In genomic region chr20:47406849-47407682, GRCh38 we compare ENCODE assay signal across 15 cellular contexts.
"Had no signal": no experiment of that assay in that cellular context is flagged by ENCODE, and none has a peak within 500 bp of the region (broad histone marks: within the 10 kb centered on the region; RNA-seq: fewer than 3 reads in every experiment).

No MANE protein-coding gene starts in this region.

- H3K4me1 Mint-ChIP-seq: brain, neural crest cell had no signal

- H3K27me3 Mint-ChIP-seq: dendritic cell treated with granulocyte-macrophage colony-stimulating factor and Interleukin-4, amounts not matched to agents 40 ng/mL and 50 ng/mL, for 4 days; effector memory CD8-positive, alpha-beta T cell; type B pancreatic cell had no signal

- H3K27ac ChIP-seq: epithelial cell of prostate had no signal

- H3K27ac Mint-ChIP-seq: activated T-helper 2 cell treated with anti-CD3 and anti-CD28 coated beads, Interferon-gamma antibody, Interleukin-2, Interleukin-4, amounts not matched to agents 10 μg/mL and 5 μg/mL and 100 μg/mL, durations not matched to agents 14 hours and 24 hours and 36 hours; brain; dendritic cell treated with granulocyte-macrophage colony-stimulating factor and Interleukin-4, amounts not matched to agents 40 ng/mL and 50 ng/mL, for 4 days; effector memory CD8-positive, alpha-beta T cell; T-helper 1 cell treated with Interleukin-12 subunit alpha and Interleukin-12 subunit beta and Interleukin-4 antibody, amounts not matched to agents 30 μg/mL and 1 μg/mL, for 36 hours; type B pancreatic cell had no signal

- H3K4me3 Mint-ChIP-seq: brain; dendritic cell treated with granulocyte-macrophage colony-stimulating factor and Interleukin-4, amounts not matched to agents 40 ng/mL and 50 ng/mL, for 4 days; effector memory CD8-positive, alpha-beta T cell; neural crest cell; T-helper 1 cell treated with Interleukin-12 subunit alpha and Interleukin-12 subunit beta and Interleukin-4 antibody, amounts not matched to agents 30 μg/mL and 1 μg/mL, for 36 hours; type B pancreatic cell had no signal

- ATAC-seq: effector memory CD8-positive, alpha-beta T cell had no signal

- H3K36me3 Mint-ChIP-seq: brain, type B pancreatic cell had no signal

- H3K4me3 ChIP-seq: smooth muscle cell had no signal

- DNase-seq: activated CD4-positive, alpha-beta T cell treated with anti-CD3 and anti-CD28 coated beads, Interleukin-2, amount 50 U/mL, for 1 hour; activated CD4-positive, CD25-positive, alpha-beta regulatory T cell; activated naive CD4-positive, alpha-beta T cell treated with anti-CD3 and anti-CD28 coated beads, Interleukin-2, amount 50 U/mL, for 16 hours; effector memory CD8-positive, alpha-beta T cell; hippocampal formation; kidney glomerular epithelial cell; stimulated activated naive CD4-positive, alpha-beta T cell treated with Interleukin-2 at 50 U/mL for 16 hours had no signal

- H3K9me3 Mint-ChIP-seq: activated T-helper 2 cell treated with anti-CD3 and anti-CD28 coated beads, Interferon-gamma antibody, Interleukin-2, Interleukin-4, amounts not matched to agents 10 μg/mL and 5 μg/mL and 100 μg/mL, durations not matched to agents 14 hours and 24 hours and 36 hours; brain; dendritic cell treated with granulocyte-macrophage colony-stimulating factor and Interleukin-4, amounts not matched to agents 40 ng/mL and 50 ng/mL, for 4 days; effector memory CD8-positive, alpha-beta T cell; neural crest cell; T-helper 1 cell treated with Interleukin-12 subunit alpha and Interleukin-12 subunit beta and Interleukin-4 antibody, amounts not matched to agents 30 μg/mL and 1 μg/mL, for 36 hours; type B pancreatic cell had no signal
